1 cellular context compared by ENCODE assay signal in the genomic region with DNA sequence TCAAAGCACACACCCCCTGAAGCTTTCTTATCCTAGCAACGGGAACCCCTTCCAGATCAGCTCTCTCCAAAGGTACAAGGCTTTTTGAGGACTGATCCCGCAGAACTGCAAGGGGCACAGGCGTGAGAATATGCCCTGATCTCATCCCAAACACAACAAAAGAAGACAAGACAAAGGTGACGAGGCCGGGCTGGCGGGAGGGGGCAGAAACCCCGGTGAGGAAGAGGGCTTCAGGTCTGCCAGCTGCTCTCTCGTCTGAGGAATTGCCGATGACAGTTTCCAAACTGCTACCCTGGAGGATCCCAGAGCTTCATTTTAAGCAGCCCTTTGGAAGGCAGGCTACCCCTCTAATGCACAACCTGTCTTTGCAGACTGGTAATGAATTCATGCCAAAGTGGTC.
TF ChIP-seq lines count a peak whose summit lies in the region.

No MANE protein-coding gene starts in this region.

TF ChIP-seq in GM23338, 12 proteins besides CTCF, POLR2A, EP300 and RAD21:
- no peak for TF ChIP-seq ZNF462 (CRISPR knock-in tag; IDR thresholded peaks at IDR 0.05)
- TF ChIP-seq, protein P1, sequence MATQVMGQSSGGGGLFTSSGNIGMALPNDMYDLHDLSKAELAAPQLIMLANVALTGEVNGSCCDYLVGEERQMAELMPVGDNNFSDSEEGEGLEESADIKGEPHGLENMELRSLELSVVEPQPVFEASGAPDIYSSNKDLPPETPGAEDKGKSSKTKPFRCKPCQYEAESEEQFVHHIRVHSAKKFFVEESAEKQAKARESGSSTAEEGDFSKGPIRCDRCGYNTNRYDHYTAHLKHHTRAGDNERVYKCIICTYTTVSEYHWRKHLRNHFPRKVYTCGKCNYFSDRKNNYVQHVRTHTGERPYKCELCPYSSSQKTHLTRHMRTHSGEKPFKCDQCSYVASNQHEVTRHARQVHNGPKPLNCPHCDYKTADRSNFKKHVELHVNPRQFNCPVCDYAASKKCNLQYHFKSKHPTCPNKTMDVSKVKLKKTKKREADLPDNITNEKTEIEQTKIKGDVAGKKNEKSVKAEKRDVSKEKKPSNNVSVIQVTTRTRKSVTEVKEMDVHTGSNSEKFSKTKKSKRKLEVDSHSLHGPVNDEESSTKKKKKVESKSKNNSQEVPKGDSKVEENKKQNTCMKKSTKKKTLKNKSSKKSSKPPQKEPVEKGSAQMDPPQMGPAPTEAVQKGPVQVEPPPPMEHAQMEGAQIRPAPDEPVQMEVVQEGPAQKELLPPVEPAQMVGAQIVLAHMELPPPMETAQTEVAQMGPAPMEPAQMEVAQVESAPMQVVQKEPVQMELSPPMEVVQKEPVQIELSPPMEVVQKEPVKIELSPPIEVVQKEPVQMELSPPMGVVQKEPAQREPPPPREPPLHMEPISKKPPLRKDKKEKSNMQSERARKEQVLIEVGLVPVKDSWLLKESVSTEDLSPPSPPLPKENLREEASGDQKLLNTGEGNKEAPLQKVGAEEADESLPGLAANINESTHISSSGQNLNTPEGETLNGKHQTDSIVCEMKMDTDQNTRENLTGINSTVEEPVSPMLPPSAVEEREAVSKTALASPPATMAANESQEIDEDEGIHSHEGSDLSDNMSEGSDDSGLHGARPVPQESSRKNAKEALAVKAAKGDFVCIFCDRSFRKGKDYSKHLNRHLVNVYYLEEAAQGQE (IDR thresholded peaks at IDR 0.05; ENCODE audit: unreplicated experiment), result no peak
- no peak for TF ChIP-seq POLR2AphosphoS5 (IDR thresholded peaks at IDR 0.05; ENCODE audit: low read depth)
- TF ChIP-seq CREB1 (CRISPR knock-in tag; IDR thresholded peaks at IDR 0.05; ENCODE audit: low read depth), result no peak
- no peak for TF ChIP-seq JUNB (IDR thresholded peaks at IDR 0.05; ENCODE audit: unreplicated experiment)
- no peak for TF ChIP-seq ZNF331 (CRISPR knock-in tag; IDR thresholded peaks at IDR 0.05; ENCODE audit: low read depth)
- TF ChIP-seq STAT1 (IDR thresholded peaks at IDR 0.05; ENCODE audit: unreplicated experiment), result no peak
- TF ChIP-seq ZNF114 (CRISPR knock-in tag; IDR thresholded peaks at IDR 0.05), result no peak
- TF ChIP-seq ETS1 (IDR thresholded peaks at IDR 0.05), result no peak
- TF ChIP-seq EZH2phosphoT487 (IDR thresholded peaks at IDR 0.05; ENCODE audit: unreplicated experiment), result no peak
- no peak for TF ChIP-seq NANOG (IDR thresholded peaks at IDR 0.05; ENCODE audit: borderline replicate concordance)
- TF ChIP-seq EZH2 (IDR thresholded peaks at IDR 0.05; ENCODE audit: low read depth, unreplicated experiment), result no peak
